Comparison of ENCODE assay signal across 8 cellular contexts in genomic region chr1:1430114-1430982, GRCh38. TPM values are rescaled to one million over a fixed set of nuclear protein-coding genes. Genes with fewer than 3 reads are reported as not detected.
A peak's percentile ranks its signal among the peaks of the same experiment; 100 is the strongest.
DNase-seq lines count a peak whose midpoint lies in the region; ATAC-seq and TF ChIP-seq lines count a peak whose summit lies in the region.

No MANE protein-coding gene starts in this region.

- no peaks in the 10 kb centered on the region for H3K27me3 Mint-ChIP-seq in H9 (ENCODE audit: low read depth)

- no peak overlapping the region for H3K56ac ChIP-seq in H9 (ENCODE audit: insufficient read length, low read depth, low read length)

- H3K23ac ChIP-seq in H9 (ENCODE audit: insufficient read length, low read depth, low read length) = no peak overlapping the region

- ATAC-seq in body of pancreas (peak; percentile 50), GM18861 (IDR thresholded peaks at IDR 0.05; ENCODE audit: unreplicated experiment) (no peak), HG02610 (IDR thresholded peaks at IDR 0.05; ENCODE audit: unreplicated experiment) (no peak)

- H3K14ac ChIP-seq in H9 (ENCODE audit: insufficient read depth, low read length) = peak overlapping the region; percentile 59

- H3T11ph ChIP-seq in H9 (ENCODE audit: low read length) = no peak overlapping the region

- intact Hi-C loops in body of pancreas (cut with DNase I) = no loop called here
- intact Hi-C loops in stomach (cut with DNase I; ENCODE audit: low total_unique reads) = no loop called here

- no peak overlapping the region for H4K91ac ChIP-seq in H9 (ENCODE audit: insufficient read length, low read depth, low read length)

- no peak overlapping the region; a peak in 1 of 7 replicates for H3K27ac Mint-ChIP-seq in H9

- no peak overlapping the region for H2BK5ac ChIP-seq in H9 (ENCODE audit: insufficient read length, low read length)

- H4K8ac ChIP-seq in H9 (replicated peaks; ENCODE audit: insufficient read length, low read depth, low read length) = no peak overlapping the region

- H3K27ac ChIP-seq in H9 (ENCODE audit: insufficient read length, low read depth, low read length) (no peak overlapping the region), body of pancreas (peak overlapping the region; percentile 78 to 94 (median 93)), stomach (peak overlapping the region; percentile 90 to 96 (median 92))

- H3K18ac ChIP-seq in H9 (ENCODE audit: insufficient read length, low read depth, low read length) = peak overlapping the region; percentile 43

- H2AFZ ChIP-seq in H9 (ENCODE audit: low read length) = no peak overlapping the region

- no peak overlapping the region for H2AK5ac ChIP-seq in H9 (ENCODE audit: insufficient read length, low read length)

- no CpG with 5 or more reads among the region's 35 CpGs for WGBS in H9 (ENCODE audit: extremely low coverage, insufficient read length, low lambda C conversion rate)
- WGBS in body of pancreas, 2 donors = 8 to 30% methylated on average over 14 to 22 of the region's 35 CpGs
- WGBS in stomach, 5 donors = 9 to 23% (median 14%) methylated on average over 17 to 35 of the region's 35 CpGs

- peak overlapping the region in 1 of 2 experiments; percentile 61; a peak in 2 of 5 replicates for H3K4me3 Mint-ChIP-seq in H9

- peaks cover 5% of the 10 kb centered on the region for H3K23me2 ChIP-seq in H9 (ENCODE audit: insufficient read length, low read depth, low read length, poor library complexity, severe bottlenecking)

- H3K4me1 ChIP-seq in H9 (ENCODE audit: insufficient read depth, low read length) (peaks cover 2% of the 10 kb centered on the region; the same call in 1 of the 2 replicates), body of pancreas (peaks cover 71% of the 10 kb centered on the region), stomach (peaks cover 64 to 82% (median 68%) of the 10 kb centered on the region in 4 donors)

- no peak overlapping the region for H2BK12ac ChIP-seq in H9 (ENCODE audit: insufficient read length, low read depth, low read length)

- H3K9me3 Mint-ChIP-seq in H9 = peaks cover 3 to 4% of the 10 kb centered on the region in 2 experiments; a peak in 4 of 5 replicates

- TF ChIP-seq EP300 in stomach (IDR thresholded peaks at IDR 0.05) = no peak

- H3K36me3 Mint-ChIP-seq in H9 (ENCODE audit: insufficient read depth in 1 of 3, low read depth in 3 of 3) = peaks cover 3 to 5% (median 4%) of the 10 kb centered on the region in 3 experiments; a peak in 5 of 7 replicates

- H3K9me3 ChIP-seq in H9 (ENCODE audit: control insufficient read depth, low read depth, low read length) = no peaks in the 10 kb centered on the region
- H3K9me3 ChIP-seq in body of pancreas = no peaks in the 10 kb centered on the region
- H3K9me3 ChIP-seq in stomach = no peaks in the 10 kb centered on the region

- TF ChIP-seq POLR2A in body of pancreas (IDR thresholded peaks at IDR 0.05) = peak in 2 of 3 donors; percentile 38 to 50
- TF ChIP-seq POLR2A in stomach (IDR thresholded peaks at IDR 0.05) = no peak

- peak; percentile 45; the same call in 2 of the 3 replicates for TF ChIP-seq CTCF in H9 (conservative IDR thresholded peaks at IDR 0.05)
- peak in 5 of 7 experiments; percentile 12 to 42 (median 29) for TF ChIP-seq CTCF in body of pancreas (IDR thresholded peaks at IDR 0.05)
- TF ChIP-seq CTCF in stomach (IDR thresholded peaks at IDR 0.05) = peak in 4 of 7 experiments; percentile 5 to 32 (median 18)

- no peaks in the 10 kb centered on the region for H3K79me2 ChIP-seq in H9 (ENCODE audit: insufficient read depth, low read length)

- no peaks in the 10 kb centered on the region for H3K79me1 ChIP-seq in H9 (ENCODE audit: insufficient read depth, low read depth, low read length, poor library complexity, severe bottlenecking)

- peak overlapping the region; percentile 5 for H3K9ac ChIP-seq in H9 (ENCODE audit: extremely low read depth, insufficient read length, low read length)

- peaks cover 35 to 52% of the 10 kb centered on the region in 2 experiments for H3K4me1 Mint-ChIP-seq in H9

- no peaks in the 10 kb centered on the region for H3K36me3 ChIP-seq in body of pancreas (replicated peaks in 1 of 2; ENCODE audit: insufficient read depth in 1 of 2, low read depth in 2 of 2)
- H3K36me3 ChIP-seq in stomach = no peaks in the 10 kb centered on the region

- no peaks in the 10 kb centered on the region for H4K20me1 ChIP-seq in H9 (ENCODE audit: control insufficient read depth, insufficient read depth, insufficient read length)

- H2BK120ac ChIP-seq in H9 (ENCODE audit: low read depth, low read length, poor library complexity, severe bottlenecking) = no peak overlapping the region

- peak; percentile 73 for DNase-seq in H9
- peak; percentile 76 to 91 (median 87) for DNase-seq in body of pancreas
- DNase-seq in iPS-NIHi7 (ENCODE audit: extremely low spot score) = peak; percentile 68
- DNase-seq in stomach = peak; percentile 81
- no peak for DNase-seq in activated CD4-positive, alpha-beta T cell treated with anti-CD3 and anti-CD28 coated beads, Interleukin-2, amount 50 U/mL, for 48 hours
- DNase-seq in DMS114 treated with DMSO at 0.1 percent for 48 hours (lab: John Stamatoyannopoulos, UW; ENCODE audit: unreplicated experiment) = no peak

- H3K4ac ChIP-seq in H9 (ENCODE audit: low read depth, low read length) = no peak overlapping the region

- no peak overlapping the region for H2BK20ac ChIP-seq in H9 (ENCODE audit: low read depth, low read length, poor library complexity, severe bottlenecking)

- no peak overlapping the region for H3K4me3 ChIP-seq in body of pancreas
- peak overlapping the region in 2 of 4 donors; percentile 2 to 21 for H3K4me3 ChIP-seq in stomach

- H3K27me3 ChIP-seq in H9 (ENCODE audit: insufficient read depth, low read length) (no peaks in the 10 kb centered on the region), body of pancreas (no peaks in the 10 kb centered on the region), stomach (peaks cover 0 to 45% (median 4%) of the 10 kb centered on the region in 3 donors)

- H4K5ac ChIP-seq in H9 (ENCODE audit: insufficient read length, low read depth, low read length) = no peak overlapping the region

- no peak overlapping the region for H2BK15ac ChIP-seq in H9 (ENCODE audit: low read depth, low read length)

- no peak overlapping the region for H3K4me2 ChIP-seq in H9 (ENCODE audit: insufficient read depth, insufficient read length, low read length)

RNA-seq across cellular contexts. Expression of gene VWA1, which starts 5.1 kb away (rescaled TPM):
- total RNA-seq in H9 (2021) (55.6 and 57.1 TPM in 2 replicates), body of pancreas (10 to 100 TPM; 47.1 to 55.5 TPM), stomach (10 to 100 TPM; 11.4 to 37.7 (median 21.1) TPM)
- 10 to 100 TPM in 2 of 3 donors, 1 to 10 TPM in 1; 7.6 to 64.8 (median 24.8) TPM for polyA plus RNA-seq in stomach

RNA-seq across cellular contexts. Expression of gene ANKRD65, which starts 9.3 kb away (rescaled TPM):
- total RNA-seq in H9 (2021) = 3.1 and 3.2 TPM in 2 replicates
- total RNA-seq in body of pancreas = 10 to 100 TPM; 11.2 to 15.5 TPM
- total RNA-seq in stomach = 10 to 100 TPM in 1 of 5 donors, 1 to 10 TPM in 2, under 1 TPM in 1, not detected in 1; 0.89 to 13.6 (median 4.7) TPM
- 10 to 100 TPM in 2 of 3 donors, 1 to 10 TPM in 1; 8.7 to 13.5 (median 13.3) TPM for polyA plus RNA-seq in stomach

RNA-seq across cellular contexts. Expression of gene ATAD3C, which starts 19.1 kb away (rescaled TPM):
- total RNA-seq in H9 (2021) = 7.5 and 7.7 TPM in 2 replicates
- total RNA-seq in body of pancreas = 1 to 10 TPM; 1.6 to 2.3 TPM
- 1 to 10 TPM in 2 of 5 donors, under 1 TPM in 1, not detected in 2; 0.55 to 5.2 (median 1.3) TPM for total RNA-seq in stomach
- 1 to 10 TPM in 1 of 3 donors, under 1 TPM in 2; 0.25 to 2.3 (median 0.92) TPM for polyA plus RNA-seq in stomach

RNA-seq across cellular contexts. Expression of gene MRPL20, which starts 23.3 kb away (rescaled TPM):
- total RNA-seq in H9 (2021) (156 and 162 TPM in 2 replicates), body of pancreas (10 to 100 TPM; 72.8 to 85.9 TPM), stomach (100 to 1,000 TPM in 2 of 5 donors, 10 to 100 TPM in 3; 53.9 to 116 (median 82.9) TPM)
- 100 to 1,000 TPM; 136 to 187 (median 150) TPM for polyA plus RNA-seq in stomach

RNA-seq across cellular contexts. Expression of gene CCNL2, which starts 31.2 kb away (rescaled TPM):
- total RNA-seq in H9 (2021) (160 and 173 TPM in 2 replicates), body of pancreas (100 to 1,000 TPM; 225 to 246 TPM), stomach (100 to 1,000 TPM; 265 to 739 (median 422) TPM)
- 100 to 1,000 TPM in 1 of 3 donors, 10 to 100 TPM in 2; 33.4 to 166 (median 34.7) TPM for polyA plus RNA-seq in stomach

Comparison
In these comparisons a context has a peak if more than half of its experiments do, and no peak if none do; other contexts are left out.
1. DNase-seq: peak in H9 (single experiment), body of pancreas (4 of 4), iPS-NIHi7 (single experiment) and stomach (single experiment); none in activated CD4-positive, alpha-beta T cell treated with anti-CD3 and anti-CD28 coated beads, Interleukin-2, amount 50 U/mL, for 48 hours (0 of 2) and DMS114 treated with DMSO at 0.1 percent for 48 hours (single experiment).
2. POLR2A ChIP-seq: peak in body of pancreas (2 of 3); none in stomach (0 of 4).
3. Peak in every context shown above with its lines, with median percentiles within 50 percentile points of each other: CTCF ChIP-seq.